In genomic region chr1:5740450-5740849, GRCh38 we compare ENCODE assay signal across 15 cellular contexts.
DNase-seq lines count a peak whose midpoint lies in the region; ATAC-seq and TF ChIP-seq lines count a peak whose summit lies in the region.
"Had no signal": no experiment of that assay in that cellular context is flagged by ENCODE, and none has a peak within 500 bp of the region (broad histone marks: within the 10 kb centered on the region; RNA-seq: fewer than 3 reads in every experiment).

No MANE protein-coding gene starts in this region.

- H3K9me2 ChIP-seq in Loucy (replicated peaks; ENCODE audit: low read depth, low read length), result no peaks in the 10 kb centered on the region
- no peaks in the 10 kb centered on the region for H3K9me2 ChIP-seq in GM23338 (ENCODE audit: insufficient read depth)

- H3K4me3 Mint-ChIP-seq in GM23338, result no peak overlapping the region
- H3K4me3 Mint-ChIP-seq: B cell, H9 had no signal

- peaks cover 5% of the 10 kb centered on the region; the same call in 2 of the 3 replicates for H3K36me3 Mint-ChIP-seq in GM23338 (ENCODE audit: low read depth)
- H3K36me3 Mint-ChIP-seq: CD4-positive, alpha-beta memory T cell had no signal

- DNase-seq in inferior parietal cortex (ENCODE audit: extremely low spot score), result peak; percentile 45
- DNase-seq in sciatic nerve (ENCODE audit: low spot score), result peak; percentile 38
- DNase-seq in GM23338 (ENCODE audit: low spot score), result no peak
- DNase-seq in AG20443 (ENCODE audit: low spot score), result no peak
- DNase-seq in suprapubic skin (ENCODE audit: low spot score in 2 of 2), result no peak
- DNase-seq in NCI-H1048 (lab: John Stamatoyannopoulos, UW), result no peak
- DNase-seq: C1 segment of cervical spinal cord; CD4-positive, alpha-beta memory T cell; COR-L47; DMS153; DND-41 had no signal

- H3K4me2 ChIP-seq in Loucy (ENCODE audit: low read depth, low read length, poor library complexity, severe bottlenecking) (peak overlapping the region; percentile 57), GM23338 (no peak overlapping the region)

- TF ChIP-seq CTCF in Loucy (conservative IDR thresholded peaks at IDR 0.05; ENCODE audit: low read length) (no peak), GM23338 (conservative IDR thresholded peaks at IDR 0.05; ENCODE audit: low read depth in 2 of 2) (no peak), suprapubic skin (IDR thresholded peaks at IDR 0.05) (no peak)

- H3K27ac Mint-ChIP-seq in GM23338, result no peak overlapping the region
- H3K27ac Mint-ChIP-seq: B cell; CD4-positive, alpha-beta memory T cell; H9 had no signal

- no peak overlapping the region for H3K9ac ChIP-seq in Loucy (ENCODE audit: low read depth, low read length, poor library complexity, severe bottlenecking)

- TF ChIP-seq EP300 in suprapubic skin (IDR thresholded peaks at IDR 0.05), result no peak

- H4K20me1 ChIP-seq in Loucy (ENCODE audit: insufficient read depth, low read length, poor library complexity, severe bottlenecking), result no peaks in the 10 kb centered on the region
- no peaks in the 10 kb centered on the region for H4K20me1 ChIP-seq in GM23338 (replicated peaks; ENCODE audit: insufficient read depth)

- no peak for ATAC-seq in sciatic nerve
- ATAC-seq in GM23338, result no peak
- ATAC-seq: HCT116 had no signal

- H2AFZ ChIP-seq in Loucy (ENCODE audit: low read length) (no peak overlapping the region), GM23338 (no peak overlapping the region)

- H3K27ac ChIP-seq in GM23338 (ENCODE audit: low read depth), result no peak overlapping the region
- no peak overlapping the region for H3K27ac ChIP-seq in suprapubic skin

- H3K4me1 ChIP-seq in Loucy (ENCODE audit: insufficient read depth, low read length, poor library complexity, severe bottlenecking) (peaks cover 34% of the 10 kb centered on the region), GM23338 (ENCODE audit: insufficient read depth) (no peaks in the 10 kb centered on the region), suprapubic skin (peaks cover 9% of the 10 kb centered on the region)

- H3K9me3 Mint-ChIP-seq in GM23338, result peaks cover 9% of the 10 kb centered on the region

- intact Hi-C loops in sciatic nerve (cut with DNase I), result loop anchor here (10.0 kb wide), 1 partner anchor 236 kb away; no protein-coding TSS in a partner anchor

- H3K9me3 ChIP-seq in Loucy (ENCODE audit: insufficient read depth, low read depth, low read length) (no peaks in the 10 kb centered on the region), suprapubic skin (no peaks in the 10 kb centered on the region)

- H3K36me3 ChIP-seq in Loucy (ENCODE audit: insufficient read depth, low read length) (no peaks in the 10 kb centered on the region), GM23338 (ENCODE audit: insufficient read depth) (0 out of 2 replicates have a peak, but pooled peaks cover 4% of the 10 kb centered on the region), suprapubic skin (no peaks in the 10 kb centered on the region)

- H3K4me3 ChIP-seq in Loucy (ENCODE audit: low read length, poor library complexity, severe bottlenecking), result no peak overlapping the region
- no peak overlapping the region for H3K4me3 ChIP-seq in GM23338
- H3K4me3 ChIP-seq in suprapubic skin, result no peak overlapping the region

- H3K27me3 ChIP-seq in Loucy (ENCODE audit: insufficient read depth, low read length, poor library complexity, severe bottlenecking), result no peaks in the 10 kb centered on the region
- H3K27me3 ChIP-seq in GM23338 (ENCODE audit: insufficient read depth), result no peaks in the 10 kb centered on the region
- peaks cover 26% of the 10 kb centered on the region for H3K27me3 ChIP-seq in suprapubic skin

- WGBS in suprapubic skin, result 90% methylated on average over 7 of the region's 7 CpGs

- H3F3A ChIP-seq in Loucy (ENCODE audit: low read depth), result no peaks in the 10 kb centered on the region
- H3F3A ChIP-seq in GM23338 (replicated peaks; ENCODE audit: low read depth), result no peaks in the 10 kb centered on the region

- no peak for TF ChIP-seq POLR2A in suprapubic skin (IDR thresholded peaks at IDR 0.05)

- no peaks in the 10 kb centered on the region for H3K79me2 ChIP-seq in Loucy (ENCODE audit: insufficient read depth, low read length)
- no peaks in the 10 kb centered on the region for H3K79me2 ChIP-seq in GM23338 (replicated peaks; ENCODE audit: insufficient read depth)

- peaks cover 5% of the 10 kb centered on the region; the same call in 2 of the 3 replicates for H3K4me1 Mint-ChIP-seq in GM23338
- H3K4me1 Mint-ChIP-seq: B cell had no signal

- peaks cover 9% of the 10 kb centered on the region for H3K27me3 Mint-ChIP-seq in GM23338 (ENCODE audit: insufficient read depth, low read depth, poor library complexity)

TF ChIP-seq in GM23338, 12 proteins besides CTCF, POLR2A, EP300 and RAD21:
- TF ChIP-seq, protein P1, sequence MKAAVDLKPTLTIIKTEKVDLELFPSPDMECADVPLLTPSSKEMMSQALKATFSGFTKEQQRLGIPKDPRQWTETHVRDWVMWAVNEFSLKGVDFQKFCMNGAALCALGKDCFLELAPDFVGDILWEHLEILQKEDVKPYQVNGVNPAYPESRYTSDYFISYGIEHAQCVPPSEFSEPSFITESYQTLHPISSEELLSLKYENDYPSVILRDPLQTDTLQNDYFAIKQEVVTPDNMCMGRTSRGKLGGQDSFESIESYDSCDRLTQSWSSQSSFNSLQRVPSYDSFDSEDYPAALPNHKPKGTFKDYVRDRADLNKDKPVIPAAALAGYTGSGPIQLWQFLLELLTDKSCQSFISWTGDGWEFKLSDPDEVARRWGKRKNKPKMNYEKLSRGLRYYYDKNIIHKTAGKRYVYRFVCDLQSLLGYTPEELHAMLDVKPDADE (IDR thresholded peaks at IDR 0.05), result no peak
- TF ChIP-seq ZNF114 (CRISPR knock-in tag; IDR thresholded peaks at IDR 0.05) (no peak), JUNB (IDR thresholded peaks at IDR 0.05; ENCODE audit: unreplicated experiment) (no peak), POLR2AphosphoS5 (IDR thresholded peaks at IDR 0.05; ENCODE audit: low read depth) (no peak), STAT1 (IDR thresholded peaks at IDR 0.05; ENCODE audit: unreplicated experiment) (no peak), NANOG (IDR thresholded peaks at IDR 0.05; ENCODE audit: borderline replicate concordance) (no peak), EZH2phosphoT487 (IDR thresholded peaks at IDR 0.05; ENCODE audit: unreplicated experiment) (no peak)
- TF ChIP-seq, protein P2, sequence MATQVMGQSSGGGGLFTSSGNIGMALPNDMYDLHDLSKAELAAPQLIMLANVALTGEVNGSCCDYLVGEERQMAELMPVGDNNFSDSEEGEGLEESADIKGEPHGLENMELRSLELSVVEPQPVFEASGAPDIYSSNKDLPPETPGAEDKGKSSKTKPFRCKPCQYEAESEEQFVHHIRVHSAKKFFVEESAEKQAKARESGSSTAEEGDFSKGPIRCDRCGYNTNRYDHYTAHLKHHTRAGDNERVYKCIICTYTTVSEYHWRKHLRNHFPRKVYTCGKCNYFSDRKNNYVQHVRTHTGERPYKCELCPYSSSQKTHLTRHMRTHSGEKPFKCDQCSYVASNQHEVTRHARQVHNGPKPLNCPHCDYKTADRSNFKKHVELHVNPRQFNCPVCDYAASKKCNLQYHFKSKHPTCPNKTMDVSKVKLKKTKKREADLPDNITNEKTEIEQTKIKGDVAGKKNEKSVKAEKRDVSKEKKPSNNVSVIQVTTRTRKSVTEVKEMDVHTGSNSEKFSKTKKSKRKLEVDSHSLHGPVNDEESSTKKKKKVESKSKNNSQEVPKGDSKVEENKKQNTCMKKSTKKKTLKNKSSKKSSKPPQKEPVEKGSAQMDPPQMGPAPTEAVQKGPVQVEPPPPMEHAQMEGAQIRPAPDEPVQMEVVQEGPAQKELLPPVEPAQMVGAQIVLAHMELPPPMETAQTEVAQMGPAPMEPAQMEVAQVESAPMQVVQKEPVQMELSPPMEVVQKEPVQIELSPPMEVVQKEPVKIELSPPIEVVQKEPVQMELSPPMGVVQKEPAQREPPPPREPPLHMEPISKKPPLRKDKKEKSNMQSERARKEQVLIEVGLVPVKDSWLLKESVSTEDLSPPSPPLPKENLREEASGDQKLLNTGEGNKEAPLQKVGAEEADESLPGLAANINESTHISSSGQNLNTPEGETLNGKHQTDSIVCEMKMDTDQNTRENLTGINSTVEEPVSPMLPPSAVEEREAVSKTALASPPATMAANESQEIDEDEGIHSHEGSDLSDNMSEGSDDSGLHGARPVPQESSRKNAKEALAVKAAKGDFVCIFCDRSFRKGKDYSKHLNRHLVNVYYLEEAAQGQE (IDR thresholded peaks at IDR 0.05; ENCODE audit: unreplicated experiment), result no peak

Comparison
In these comparisons a context has a peak if more than half of its experiments do, and no peak if none do; other contexts are left out.
1. DNase-seq: peak in inferior parietal cortex (single experiment) and sciatic nerve (single experiment); none in GM23338 (single experiment), AG20443 (single experiment), suprapubic skin (0 of 2) and NCI-H1048 (single experiment).